ENCODE assay signal across 8 cellular contexts in genomic region chr19:33778089-33778791, GRCh38. TPM values are rescaled to one million over a fixed set of nuclear protein-coding genes. Genes with fewer than 3 reads are reported as not detected.
DNase-seq lines count a peak whose midpoint lies in the region; ATAC-seq and TF ChIP-seq lines count a peak whose summit lies in the region.

No MANE protein-coding gene starts in this region.

- intact Hi-C loops in ascending aorta (cut with DNase I): loop anchor here (1.0 to 2.0 kb wide), 5 partner anchors 16 to 367 kb away; no protein-coding TSS in a partner anchor

- H3K79me2 ChIP-seq in hepatocyte: no peaks in the 10 kb centered on the region

- H3K27me3 ChIP-seq in GM06990 (replicated peaks; ENCODE audit: control insufficient read depth, insufficient read depth, low read length) (peaks cover 1% of the 10 kb centered on the region; the same call in 1 of the 2 replicates), ascending aorta (no peaks in the 10 kb centered on the region), hepatocyte (peaks cover 9% of the 10 kb centered on the region), skeletal muscle satellite cell (ENCODE audit: control insufficient read depth, insufficient read depth, low read length) (peaks cover 48% of the 10 kb centered on the region)

- no peaks in the 10 kb centered on the region for H3K9me2 ChIP-seq in hepatocyte (replicated peaks; ENCODE audit: insufficient read depth)

- H3K27ac ChIP-seq in ascending aorta (no peak overlapping the region), hepatocyte (no peak overlapping the region)

- no peaks in the 10 kb centered on the region for H3K36me3 ChIP-seq in GM06990 (ENCODE audit: control insufficient read depth, insufficient read depth, low read length)
- H3K36me3 ChIP-seq in ascending aorta: no peaks in the 10 kb centered on the region
- no peaks in the 10 kb centered on the region for H3K36me3 ChIP-seq in hepatocyte (replicated peaks; ENCODE audit: insufficient read depth, low read depth)
- H3K36me3 ChIP-seq in skeletal muscle satellite cell (ENCODE audit: insufficient read depth, low read length): no peaks in the 10 kb centered on the region

- H3K4me2 ChIP-seq in hepatocyte (peak overlapping the region; percentile 76), skeletal muscle satellite cell (ENCODE audit: low read length) (peak overlapping the region; percentile 23)

- TF ChIP-seq CTCF in GM06990 (IDR thresholded peaks at IDR 0.05; ENCODE audit: insufficient read depth, low read length, poor library complexity, severe bottlenecking): peak; percentile 100
- TF ChIP-seq CTCF in ascending aorta (IDR thresholded peaks at IDR 0.05): peak; percentile 100
- TF ChIP-seq CTCF in hepatocyte (IDR thresholded peaks at IDR 0.05; ENCODE audit: poor library complexity): peak; percentile 100

- H4K20me1 ChIP-seq in hepatocyte (ENCODE audit: insufficient read depth, poor library complexity, severe bottlenecking): no peaks in the 10 kb centered on the region

- no peaks in the 10 kb centered on the region for H3K9me3 ChIP-seq in ascending aorta
- H3K9me3 ChIP-seq in hepatocyte (ENCODE audit: low read depth): no peaks in the 10 kb centered on the region
- no peaks in the 10 kb centered on the region for H3K9me3 ChIP-seq in skeletal muscle satellite cell (replicated peaks; ENCODE audit: low read length)

- no peak overlapping the region for H3K4me3 ChIP-seq in GM06990 (replicated peaks; ENCODE audit: low read depth, low read length)
- H3K4me3 ChIP-seq in ascending aorta: peak overlapping the region; percentile 17 to 38
- H3K4me3 ChIP-seq in hepatocyte: no peak overlapping the region
- H3K4me3 ChIP-seq in skeletal muscle satellite cell (ENCODE audit: low read length): no peak overlapping the region

- ATAC-seq in HG02571 (IDR thresholded peaks at IDR 0.05; ENCODE audit: unreplicated experiment): peak; percentile 57

- H3K4me1 ChIP-seq in ascending aorta (peaks cover 10% of the 10 kb centered on the region in 2 donors), hepatocyte (ENCODE audit: insufficient read depth) (no peaks in the 10 kb centered on the region), skeletal muscle satellite cell (ENCODE audit: control insufficient read depth, insufficient read depth, low read length) (peaks cover 2% of the 10 kb centered on the region)

- H3K9ac ChIP-seq in skeletal muscle satellite cell (ENCODE audit: low read depth, low read length): no peak overlapping the region

- peak; percentile 77 for DNase-seq in GM06990 (ENCODE audit: extremely low read depth, insufficient read length)
- peak; percentile 71 for DNase-seq in NCI-H1105 treated with DMSO at 0.1 percent for 48 hours (lab: John Stamatoyannopoulos, UW)
- peak; percentile 89 for DNase-seq in T-helper 9 cell
- peak in 1 of 2 donors; percentile 84 for DNase-seq in ascending aorta (ENCODE audit: low spot score in 2 of 2)
- peak; percentile 91 for DNase-seq in hepatocyte (ENCODE audit: low spot score)
- DNase-seq in cortex of kidney (lab: John Stamatoyannopoulos, UW): no peak

- 31% methylated on average over 38 of the region's 49 CpGs for WGBS in hepatocyte (ENCODE audit: low lambda C conversion rate, missing lambda C conversion rate)

- no peak overlapping the region for H2AFZ ChIP-seq in hepatocyte

RNA-seq across cellular contexts. Expression of gene KCTD15, which starts 18.4 kb away (rescaled TPM):
- total RNA-seq in ascending aorta: 57.3 TPM
- 25.9 and 55.8 TPM in 2 replicates for total RNA-seq in hepatocyte
- polyA plus RNA-seq in hepatocyte: 8.4 and 10.1 TPM in 2 replicates
- 27.3 and 32.2 TPM in 2 replicates for total RNA-seq in skeletal muscle satellite cell (2012; rRNA removed)

Comparison
In these comparisons a context has a peak if more than half of its experiments do, and no peak if none do; other contexts are left out.
1. H3K4me3 ChIP-seq: peak in ascending aorta (2 of 2); none in GM06990 (single experiment), hepatocyte (single experiment) and skeletal muscle satellite cell (single experiment).
2. Peak in every context shown above with its lines, with median percentiles within 50 percentile points of each other: CTCF ChIP-seq.